ENCODE assay signal across 8 cellular contexts in genomic region chr2:230793573-230794359, GRCh38.
A peak's percentile ranks its signal among the peaks of the same experiment; 100 is the strongest.
DNase-seq lines count a peak whose midpoint lies in the region; FAIRE-seq and TF ChIP-seq lines count a peak whose summit lies in the region.

No MANE protein-coding gene starts in this region.

- TF ChIP-seq CTCF in colonic mucosa (IDR thresholded peaks at IDR 0.05): no peak
- TF ChIP-seq CTCF in A673 (conservative IDR thresholded peaks at IDR 0.05; ENCODE audit: low read depth, low read length): no peak

- POLR2A ChIA-PET in A673 (lab: Charles Lee; ENCODE audit: low non-redundant PET): no interaction called here

- CTCF ChIA-PET in A673 (lab: Charles Lee): no interaction called here

- DNase-seq in GM12891 (ENCODE audit: insufficient read length, low spot score): no peak
- peak; percentile 66 for DNase-seq in HK-2 (ENCODE audit: unreplicated experiment)
- peak; percentile 76 for DNase-seq in activated CD4-positive, alpha-beta T cell treated with anti-CD3 and anti-CD28 coated beads for 48 hours
- peak; percentile 51 for DNase-seq in colonic mucosa
- peak; percentile 38 for DNase-seq in midbrain (lab: John Stamatoyannopoulos, UW)
- DNase-seq in stimulated activated CD8-positive, alpha-beta memory T cell treated with anti-CD3 and anti-CD28 coated beads, Interleukin-2, amount 100 ng/mL, for 1 hour (ENCODE audit: low read depth in 2 of 2): peak; percentile 36 to 54
- no peak for DNase-seq in A673 (ENCODE audit: low spot score)
- no peak for DNase-seq in NCI-H128 (lab: John Stamatoyannopoulos, UW; ENCODE audit: unreplicated experiment)

- no peak for TF ChIP-seq POLR2A in GM12891 (IDR thresholded peaks at IDR 0.05; ENCODE audit: low read depth, low read length)

- H3K27ac ChIP-seq in colonic mucosa: peak overlapping the region; percentile 45
- no peak overlapping the region for H3K27ac ChIP-seq in A673 (ENCODE audit: low read depth, low read length, poor library complexity, severe bottlenecking)

- BruUV-seq in A673 (replicated peaks; lab: Mats Ljungman, UMichigan): no TSS peak

- H3K36me3 ChIP-seq in colonic mucosa (no peaks in the 10 kb centered on the region), A673 (ENCODE audit: insufficient read depth, low read length, poor library complexity, severe bottlenecking) (peaks cover 19% of the 10 kb centered on the region)

- H3K9me3 ChIP-seq in colonic mucosa (no peaks in the 10 kb centered on the region), A673 (ENCODE audit: low read depth, low read length, poor library complexity, severe bottlenecking) (peaks cover 7% of the 10 kb centered on the region)

- peak; percentile 52 for FAIRE-seq in GM12891 (lab: Jason Lieb, UNC)

- H3K27me3 ChIP-seq in colonic mucosa (no peaks in the 10 kb centered on the region), A673 (replicated peaks; ENCODE audit: insufficient read depth, low read depth, low read length, poor library complexity) (no peaks in the 10 kb centered on the region)

- H3K4me1 ChIP-seq in colonic mucosa: peaks cover 16% of the 10 kb centered on the region
- no peaks in the 10 kb centered on the region for H3K4me1 ChIP-seq in A673 (ENCODE audit: insufficient read depth, low read length, poor library complexity, severe bottlenecking)

- intact Hi-C loops in colonic mucosa (cut with DNase I): no loop called here
- intact Hi-C loops in A673 (cut with micrococcal nuclease; ENCODE audit: unreplicated experiment): loop anchor here (10.0 kb wide), 1 partner anchor 159 kb away; no protein-coding TSS in a partner anchor

- no peak overlapping the region for H3K4me3 ChIP-seq in colonic mucosa
- no peak overlapping the region for H3K4me3 ChIP-seq in A673 (ENCODE audit: low read depth, low read length, poor library complexity, severe bottlenecking)

- peak overlapping the region in 1 of 2 donors; percentile 26 for H3K9ac ChIP-seq in colonic mucosa (ENCODE audit: low read depth in 2 of 2, low read length in 2 of 2)

TF ChIP-seq in GM12891, 5 proteins besides CTCF, POLR2A, EP300 and RAD21:
- TF ChIP-seq POU2F2 (IDR thresholded peaks at IDR 0.05; ENCODE audit: low read depth, low read length) (no peak), POLR2AphosphoS5 (IDR thresholded peaks at IDR 0.05; ENCODE audit: low read depth, low read length) (no peak), TAF1 (IDR thresholded peaks at IDR 0.05; ENCODE audit: low read depth, low read length) (no peak), PAX5 (IDR thresholded peaks at IDR 0.05; ENCODE audit: insufficient read depth, low read length, severe bottlenecking) (no peak), SPI1 (IDR thresholded peaks at IDR 0.05; ENCODE audit: low read depth, low read length) (no peak)

Comparison
In these comparisons a context has a peak if more than half of its experiments do, and no peak if none do; other contexts are left out.
1. DNase-seq: peak in HK-2 (single experiment), activated CD4-positive, alpha-beta T cell treated with anti-CD3 and anti-CD28 coated beads for 48 hours (single experiment), colonic mucosa (single experiment), midbrain (single experiment) and stimulated activated CD8-positive, alpha-beta memory T cell treated with anti-CD3 and anti-CD28 coated beads, Interleukin-2, amount 100 ng/mL, for 1 hour (2 of 2); none in GM12891 (single experiment), A673 (single experiment) and NCI-H128 (single experiment).